8 cellular contexts compared by ENCODE assay signal in the genomic region with DNA sequence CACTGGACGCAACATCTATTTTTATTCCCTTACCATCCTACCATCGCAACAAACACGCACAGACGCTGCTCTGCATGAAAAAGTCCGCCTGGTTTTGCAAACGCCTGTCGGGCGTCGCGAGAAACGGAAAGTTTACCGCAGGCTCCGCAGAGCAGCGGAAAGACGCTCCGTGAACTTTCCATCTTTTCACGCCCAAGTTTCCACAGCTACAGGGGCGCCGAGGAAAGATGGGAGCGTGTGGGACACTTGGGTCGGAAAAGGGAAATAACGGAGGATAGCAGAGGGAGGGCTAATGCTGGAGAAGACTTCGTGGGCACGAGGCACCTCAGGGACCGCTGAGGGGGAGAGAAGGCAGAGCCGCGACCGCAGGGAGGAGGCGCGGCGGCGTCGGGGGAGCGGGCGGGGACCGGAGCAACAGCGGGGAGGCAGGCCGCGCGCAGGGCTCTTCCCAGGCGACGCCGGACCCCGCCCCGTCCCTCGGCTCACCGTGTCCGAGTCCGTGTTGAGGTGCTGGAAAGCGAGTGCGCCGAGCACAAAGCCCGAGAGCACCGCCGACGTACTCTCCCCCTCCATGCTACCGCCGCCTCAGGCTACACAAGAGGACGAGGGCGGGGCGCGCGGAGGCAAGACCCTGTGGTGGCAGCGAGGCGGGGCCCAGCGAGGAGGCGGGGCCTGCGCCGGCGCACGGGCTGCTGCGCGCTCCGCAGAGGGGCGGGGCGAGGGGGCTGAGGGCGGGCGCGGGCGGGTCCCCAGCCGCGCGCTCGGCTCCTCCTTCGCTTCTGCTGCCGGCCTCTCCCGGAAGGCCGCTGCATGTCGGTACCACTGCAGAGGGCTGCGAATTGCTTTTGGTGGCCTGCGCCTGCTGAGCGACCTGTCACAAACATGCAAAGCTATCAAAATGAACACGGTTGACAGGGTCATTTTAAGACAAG. TPM values are rescaled to one million over a fixed set of nuclear protein-coding genes. Genes with fewer than 3 reads are reported as not detected.
DNase-seq lines count a peak whose midpoint lies in the region; TF ChIP-seq lines count a peak whose summit lies in the region.

Gene ABRAXAS1, minus strand, starts transcription at position 601 of the 932 bp plus-strand sequence. Its CDS starts 28 bp downstream, at position 573.

- H3K4me2 ChIP-seq in MM.1S (ENCODE audit: low read depth, low read length): peak within 1 kb of the TSS; percentile 98
- peak within 1 kb of the TSS; percentile 81 for H3K4me2 ChIP-seq in neural progenitor cell

- H3K36me3 ChIP-seq in MM.1S (replicated peaks; ENCODE audit: insufficient read depth, low read length) (no peaks in the 10 kb centered on the region), neural progenitor cell (peaks cover 3% of the 10 kb centered on the region), stomach smooth muscle (ENCODE audit: control insufficient read depth in 2 of 2, insufficient read depth in 2 of 2, low read length in 2 of 2) (peaks cover 0 to under 1% of the 10 kb centered on the region in 2 donors)

- H3K4me1 Mint-ChIP-seq in neural progenitor cell: peaks cover 22% of the 10 kb centered on the region

- no peaks in the 10 kb centered on the region for H3K9me2 ChIP-seq in MM.1S (replicated peaks; ENCODE audit: insufficient read depth, low read length)

- peak within 1 kb of the TSS; percentile 49; the same call in 1 of the 2 replicates for H3K9ac ChIP-seq in MM.1S (ENCODE audit: low read length)
- H3K9ac ChIP-seq in neural progenitor cell: peak within 1 kb of the TSS; percentile 53
- peak within 1 kb of the TSS; percentile 73 to 81 for H3K9ac ChIP-seq in stomach smooth muscle (ENCODE audit: low read length in 2 of 2)

- peak within 1 kb of the TSS; percentile 70 for H3K27ac Mint-ChIP-seq in neural progenitor cell

- no peaks in the 10 kb centered on the region for H4K20me1 ChIP-seq in MM.1S (ENCODE audit: insufficient read depth, low read length)
- no peaks in the 10 kb centered on the region for H4K20me1 ChIP-seq in neural progenitor cell (ENCODE audit: low read depth)

- H3K27ac ChIP-seq in MM.1S (ENCODE audit: low read length): peak within 1 kb of the TSS; percentile 68; the same call in 1 of the 2 replicates
- peak within 1 kb of the TSS; percentile 86 for H3K27ac ChIP-seq in neural progenitor cell
- peak within 1 kb of the TSS; percentile 79 for H3K27ac ChIP-seq in stomach smooth muscle (ENCODE audit: low read length)

- peak; percentile 95 for DNase-seq in G401 (ENCODE audit: low spot score)
- peak; percentile 83 for DNase-seq in HCEC 1CT
- DNase-seq in MM.1S: peak; percentile 97
- peak; percentile 72 for DNase-seq in SHP77 treated with DMSO at 0.1 percent for 48 hours (lab: John Stamatoyannopoulos, UW)
- peak; percentile 91 for DNase-seq in activated gamma-delta T cell treated with Interleukin-2 at 50 U/mL for 16 hours
- peak; percentile 95 to 98 for DNase-seq in foreskin fibroblast
- peak; percentile 99 for DNase-seq in neural progenitor cell (ENCODE audit: low spot score)

- H3K36me3 Mint-ChIP-seq in neural progenitor cell: no peaks in the 10 kb centered on the region

- H2AFZ ChIP-seq in MM.1S (ENCODE audit: low read length) (peak within 1 kb of the TSS; percentile 98), neural progenitor cell (replicated peaks) (peak within 1 kb of the TSS; percentile 97)

- H3K9me3 ChIP-seq in MM.1S (replicated peaks; ENCODE audit: insufficient read depth, low read length) (no peaks in the 10 kb centered on the region), neural progenitor cell (ENCODE audit: low read depth) (no peaks in the 10 kb centered on the region), stomach smooth muscle (ENCODE audit: control insufficient read depth in 2 of 2, low read length in 2 of 2) (no peaks in the 10 kb centered on the region)

- TF ChIP-seq CTCF in MM.1S (IDR thresholded peaks at IDR 0.05; ENCODE audit: low read length) (no peak), foreskin fibroblast (IDR thresholded peaks at IDR 0.05; ENCODE audit: low read depth, low read length) (no peak), neural progenitor cell (IDR thresholded peaks at IDR 0.05) (no peak)

- H3K4me3 Mint-ChIP-seq in neural progenitor cell: peak within 1 kb of the TSS; percentile 96

- peaks cover 4% of the 10 kb centered on the region for H3K27me3 Mint-ChIP-seq in neural progenitor cell (ENCODE audit: insufficient read depth, low read depth)

- H3K4me1 ChIP-seq in MM.1S (ENCODE audit: low read length) (peaks cover 11% of the 10 kb centered on the region; the same call in 1 of the 2 replicates), neural progenitor cell (peaks cover 20% of the 10 kb centered on the region), stomach smooth muscle (ENCODE audit: control insufficient read depth, insufficient read depth, low read length) (peaks cover 6% of the 10 kb centered on the region)

- peak within 1 kb of the TSS; percentile 90 for H3K4me3 ChIP-seq in MM.1S (ENCODE audit: low read length)
- H3K4me3 ChIP-seq in foreskin fibroblast (ENCODE audit: low read depth in 1 of 2, low read length in 2 of 2): peak within 1 kb of the TSS; percentile 77 to 93
- H3K4me3 ChIP-seq in neural progenitor cell: peak within 1 kb of the TSS; percentile 67
- H3K4me3 ChIP-seq in stomach smooth muscle (ENCODE audit: low read length in 2 of 2): peak within 1 kb of the TSS; percentile 71 to 96

- H3K79me2 ChIP-seq in MM.1S (ENCODE audit: low read length) (no peaks in the 10 kb centered on the region), neural progenitor cell (ENCODE audit: low read depth) (peaks cover 12% of the 10 kb centered on the region)

- H3K9me3 Mint-ChIP-seq in neural progenitor cell: no peaks in the 10 kb centered on the region

- H3F3A ChIP-seq in MM.1S (ENCODE audit: insufficient read depth, low read length): peaks cover 6% of the 10 kb centered on the region; the same call in 1 of the 2 replicates
- peaks cover 10% of the 10 kb centered on the region for H3F3A ChIP-seq in neural progenitor cell (ENCODE audit: low read depth)

- in situ Hi-C loops in G401 (cut with HindIII; ENCODE audit: low sequenced_read_pairs): no loop called here

- H3K27me3 ChIP-seq in MM.1S (replicated peaks; ENCODE audit: insufficient read depth, low read length) (no peaks in the 10 kb centered on the region), neural progenitor cell (peaks cover 8% of the 10 kb centered on the region), stomach smooth muscle (ENCODE audit: control insufficient read depth in 1 of 2, insufficient read depth in 2 of 2, low read length in 2 of 2) (no peaks in the 10 kb centered on the region)

RNA-seq across cellular contexts. Expression of gene ABRAXAS1, which starts in this region (rescaled TPM):
- 5.6 and 8.9 TPM in 2 replicates for total RNA-seq in G401 (2014; rRNA removed; shearing (Covaris generic))
- total RNA-seq in neural progenitor cell (ENCODE audit: low replicate concordance): 35.8 and 64.2 TPM in 2 replicates

Comparison
In these comparisons a context has a peak if more than half of its experiments do, and no peak if none do; other contexts are left out.
1. Peak in every context shown above with its lines: DNase-seq, H3K4me3 ChIP-seq and H3K27ac ChIP-seq.